1 cellular context compared by ENCODE assay signal in genomic region chr18:47779381-47779780, GRCh38.
TF ChIP-seq lines count a peak whose summit lies in the region.

No MANE protein-coding gene starts in this region.

TF ChIP-seq in WTC11, 78 proteins besides CTCF, POLR2A, EP300 and RAD21 (continued from another document):
- TF ChIP-seq, protein P1, sequence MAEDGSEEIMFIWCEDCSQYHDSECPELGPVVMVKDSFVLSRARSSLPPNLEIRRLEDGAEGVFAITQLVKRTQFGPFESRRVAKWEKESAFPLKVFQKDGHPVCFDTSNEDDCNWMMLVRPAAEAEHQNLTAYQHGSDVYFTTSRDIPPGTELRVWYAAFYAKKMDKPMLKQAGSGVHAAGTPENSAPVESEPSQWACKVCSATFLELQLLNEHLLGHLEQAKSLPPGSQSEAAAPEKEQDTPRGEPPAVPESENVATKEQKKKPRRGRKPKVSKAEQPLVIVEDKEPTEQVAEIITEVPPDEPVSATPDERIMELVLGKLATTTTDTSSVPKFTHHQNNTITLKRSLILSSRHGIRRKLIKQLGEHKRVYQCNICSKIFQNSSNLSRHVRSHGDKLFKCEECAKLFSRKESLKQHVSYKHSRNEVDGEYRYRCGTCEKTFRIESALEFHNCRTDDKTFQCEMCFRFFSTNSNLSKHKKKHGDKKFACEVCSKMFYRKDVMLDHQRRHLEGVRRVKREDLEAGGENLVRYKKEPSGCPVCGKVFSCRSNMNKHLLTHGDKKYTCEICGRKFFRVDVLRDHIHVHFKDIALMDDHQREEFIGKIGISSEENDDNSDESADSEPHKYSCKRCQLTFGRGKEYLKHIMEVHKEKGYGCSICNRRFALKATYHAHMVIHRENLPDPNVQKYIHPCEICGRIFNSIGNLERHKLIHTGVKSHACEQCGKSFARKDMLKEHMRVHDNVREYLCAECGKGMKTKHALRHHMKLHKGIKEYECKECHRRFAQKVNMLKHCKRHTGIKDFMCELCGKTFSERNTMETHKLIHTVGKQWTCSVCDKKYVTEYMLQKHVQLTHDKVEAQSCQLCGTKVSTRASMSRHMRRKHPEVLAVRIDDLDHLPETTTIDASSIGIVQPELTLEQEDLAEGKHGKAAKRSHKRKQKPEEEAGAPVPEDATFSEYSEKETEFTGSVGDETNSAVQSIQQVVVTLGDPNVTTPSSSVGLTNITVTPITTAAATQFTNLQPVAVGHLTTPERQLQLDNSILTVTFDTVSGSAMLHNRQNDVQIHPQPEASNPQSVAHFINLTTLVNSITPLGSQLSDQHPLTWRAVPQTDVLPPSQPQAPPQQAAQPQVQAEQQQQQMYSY (CRISPR knock-in tag; IDR thresholded peaks at IDR 0.05), result no peak
- no peak for TF ChIP-seq ZNF532 (CRISPR knock-in tag; IDR thresholded peaks at IDR 0.05; ENCODE audit: borderline replicate concordance)
- TF ChIP-seq SOX15 (CRISPR knock-in tag; IDR thresholded peaks at IDR 0.05), result no peak
- no peak for TF ChIP-seq IRF1 (CRISPR knock-in tag; IDR thresholded peaks at IDR 0.05)
- TF ChIP-seq, protein P2, sequence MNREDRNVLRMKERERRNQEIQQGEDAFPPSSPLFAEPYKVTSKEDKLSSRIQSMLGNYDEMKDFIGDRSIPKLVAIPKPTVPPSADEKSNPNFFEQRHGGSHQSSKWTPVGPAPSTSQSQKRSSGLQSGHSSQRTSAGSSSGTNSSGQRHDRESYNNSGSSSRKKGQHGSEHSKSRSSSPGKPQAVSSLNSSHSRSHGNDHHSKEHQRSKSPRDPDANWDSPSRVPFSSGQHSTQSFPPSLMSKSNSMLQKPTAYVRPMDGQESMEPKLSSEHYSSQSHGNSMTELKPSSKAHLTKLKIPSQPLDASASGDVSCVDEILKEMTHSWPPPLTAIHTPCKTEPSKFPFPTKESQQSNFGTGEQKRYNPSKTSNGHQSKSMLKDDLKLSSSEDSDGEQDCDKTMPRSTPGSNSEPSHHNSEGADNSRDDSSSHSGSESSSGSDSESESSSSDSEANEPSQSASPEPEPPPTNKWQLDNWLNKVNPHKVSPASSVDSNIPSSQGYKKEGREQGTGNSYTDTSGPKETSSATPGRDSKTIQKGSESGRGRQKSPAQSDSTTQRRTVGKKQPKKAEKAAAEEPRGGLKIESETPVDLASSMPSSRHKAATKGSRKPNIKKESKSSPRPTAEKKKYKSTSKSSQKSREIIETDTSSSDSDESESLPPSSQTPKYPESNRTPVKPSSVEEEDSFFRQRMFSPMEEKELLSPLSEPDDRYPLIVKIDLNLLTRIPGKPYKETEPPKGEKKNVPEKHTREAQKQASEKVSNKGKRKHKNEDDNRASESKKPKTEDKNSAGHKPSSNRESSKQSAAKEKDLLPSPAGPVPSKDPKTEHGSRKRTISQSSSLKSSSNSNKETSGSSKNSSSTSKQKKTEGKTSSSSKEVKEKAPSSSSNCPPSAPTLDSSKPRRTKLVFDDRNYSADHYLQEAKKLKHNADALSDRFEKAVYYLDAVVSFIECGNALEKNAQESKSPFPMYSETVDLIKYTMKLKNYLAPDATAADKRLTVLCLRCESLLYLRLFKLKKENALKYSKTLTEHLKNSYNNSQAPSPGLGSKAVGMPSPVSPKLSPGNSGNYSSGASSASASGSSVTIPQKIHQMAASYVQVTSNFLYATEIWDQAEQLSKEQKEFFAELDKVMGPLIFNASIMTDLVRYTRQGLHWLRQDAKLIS (CRISPR knock-in tag; IDR thresholded peaks at IDR 0.05; ENCODE audit: borderline replicate concordance), result no peak
- TF ChIP-seq ZNF121 (CRISPR knock-in tag; IDR thresholded peaks at IDR 0.05), result no peak
- TF ChIP-seq KAT7 (CRISPR knock-in tag; IDR thresholded peaks at IDR 0.05; ENCODE audit: borderline replicate concordance), result no peak
- no peak for TF ChIP-seq NR2C2 (CRISPR knock-in tag; IDR thresholded peaks at IDR 0.05)
- no peak for TF ChIP-seq PREB (CRISPR knock-in tag; IDR thresholded peaks at IDR 0.05; ENCODE audit: borderline replicate concordance)
- no peak for TF ChIP-seq NR3C1 (CRISPR knock-in tag; conservative IDR thresholded peaks at IDR 0.05; ENCODE audit: low read depth)
- TF ChIP-seq E2F1 (CRISPR knock-in tag; IDR thresholded peaks at IDR 0.05), result no peak
- no peak for TF ChIP-seq ZNF232 (CRISPR knock-in tag; IDR thresholded peaks at IDR 0.05)
- no peak for TF ChIP-seq NFATC4 (CRISPR knock-in tag; IDR thresholded peaks at IDR 0.05)
